1 cellular context compared by ENCODE assay signal in the genomic region with DNA sequence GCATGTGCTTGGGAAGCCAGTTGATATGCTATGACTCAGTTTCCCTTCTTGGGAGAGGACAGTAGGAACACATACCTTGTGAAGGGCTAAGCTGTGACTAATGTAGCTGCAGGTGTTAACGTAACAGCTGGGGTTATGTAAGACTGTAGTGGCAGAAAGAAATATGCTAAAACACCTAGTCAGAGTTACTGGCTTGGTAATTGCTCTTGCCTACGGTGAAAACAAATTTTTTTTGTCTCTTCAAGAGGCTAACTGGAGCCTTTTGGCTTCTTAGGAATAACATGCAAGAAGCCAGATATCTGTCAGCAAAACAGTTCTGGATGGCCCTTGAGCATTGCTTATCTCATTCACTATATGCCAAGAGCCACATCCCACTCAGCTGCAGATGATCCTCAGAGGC.
TF ChIP-seq lines count a peak whose summit lies in the region.

No MANE protein-coding gene starts in this region.

TF ChIP-seq in GM12878, 131 proteins besides CTCF, POLR2A, EP300 and RAD21:
- no peak for TF ChIP-seq MYC (IDR thresholded peaks at IDR 0.05; ENCODE audit: insufficient read depth, insufficient read length, insufficient replicate concordance, low read length, severe bottlenecking)
- TF ChIP-seq HDGF (IDR thresholded peaks at IDR 0.05): no peak
- no peak for TF ChIP-seq NR2C1 (IDR thresholded peaks at IDR 0.05)
- no peak for TF ChIP-seq SMC3 (IDR thresholded peaks at IDR 0.05; ENCODE audit: borderline replicate concordance, low read length)
- no peak for TF ChIP-seq KDM1A (IDR thresholded peaks at IDR 0.05; ENCODE audit: borderline replicate concordance)
- no peak for TF ChIP-seq CREB1 (IDR thresholded peaks at IDR 0.05; ENCODE audit: low read depth)
- no peak for TF ChIP-seq TBL1XR1 (IDR thresholded peaks at IDR 0.05; ENCODE audit: low read depth, low read length)
- TF ChIP-seq, protein P1, sequence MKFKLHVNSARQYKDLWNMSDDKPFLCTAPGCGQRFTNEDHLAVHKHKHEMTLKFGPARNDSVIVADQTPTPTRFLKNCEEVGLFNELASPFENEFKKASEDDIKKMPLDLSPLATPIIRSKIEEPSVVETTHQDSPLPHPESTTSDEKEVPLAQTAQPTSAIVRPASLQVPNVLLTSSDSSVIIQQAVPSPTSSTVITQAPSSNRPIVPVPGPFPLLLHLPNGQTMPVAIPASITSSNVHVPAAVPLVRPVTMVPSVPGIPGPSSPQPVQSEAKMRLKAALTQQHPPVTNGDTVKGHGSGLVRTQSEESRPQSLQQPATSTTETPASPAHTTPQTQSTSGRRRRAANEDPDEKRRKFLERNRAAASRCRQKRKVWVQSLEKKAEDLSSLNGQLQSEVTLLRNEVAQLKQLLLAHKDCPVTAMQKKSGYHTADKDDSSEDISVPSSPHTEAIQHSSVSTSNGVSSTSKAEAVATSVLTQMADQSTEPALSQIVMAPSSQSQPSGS (IDR thresholded peaks at IDR 0.05; ENCODE audit: low read length): no peak
- TF ChIP-seq SUZ12 (IDR thresholded peaks at IDR 0.05; ENCODE audit: unreplicated experiment): no peak
- no peak for TF ChIP-seq BACH1 (IDR thresholded peaks at IDR 0.05; ENCODE audit: borderline replicate concordance)
- TF ChIP-seq RCOR1 (conservative IDR thresholded peaks at IDR 0.05; ENCODE audit: low read depth, low read length): no peak
- TF ChIP-seq ETV6 (conservative IDR thresholded peaks at IDR 0.05 in 1 of 2, IDR thresholded peaks at IDR 0.05 in 1 of 2; ENCODE audit: borderline replicate concordance in 1 of 2, low read depth in 1 of 2): no peak
- no peak for TF ChIP-seq ZNF384 (IDR thresholded peaks at IDR 0.05; ENCODE audit: borderline replicate concordance, low read depth, low read length)
- TF ChIP-seq, protein P2, sequence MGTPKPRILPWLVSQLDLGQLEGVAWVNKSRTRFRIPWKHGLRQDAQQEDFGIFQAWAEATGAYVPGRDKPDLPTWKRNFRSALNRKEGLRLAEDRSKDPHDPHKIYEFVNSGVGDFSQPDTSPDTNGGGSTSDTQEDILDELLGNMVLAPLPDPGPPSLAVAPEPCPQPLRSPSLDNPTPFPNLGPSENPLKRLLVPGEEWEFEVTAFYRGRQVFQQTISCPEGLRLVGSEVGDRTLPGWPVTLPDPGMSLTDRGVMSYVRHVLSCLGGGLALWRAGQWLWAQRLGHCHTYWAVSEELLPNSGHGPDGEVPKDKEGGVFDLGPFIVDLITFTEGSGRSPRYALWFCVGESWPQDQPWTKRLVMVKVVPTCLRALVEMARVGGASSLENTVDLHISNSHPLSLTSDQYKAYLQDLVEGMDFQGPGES (IDR thresholded peaks at IDR 0.05): no peak
